Comparison of ENCODE assay signal across 22 cellular contexts in the genomic region with DNA sequence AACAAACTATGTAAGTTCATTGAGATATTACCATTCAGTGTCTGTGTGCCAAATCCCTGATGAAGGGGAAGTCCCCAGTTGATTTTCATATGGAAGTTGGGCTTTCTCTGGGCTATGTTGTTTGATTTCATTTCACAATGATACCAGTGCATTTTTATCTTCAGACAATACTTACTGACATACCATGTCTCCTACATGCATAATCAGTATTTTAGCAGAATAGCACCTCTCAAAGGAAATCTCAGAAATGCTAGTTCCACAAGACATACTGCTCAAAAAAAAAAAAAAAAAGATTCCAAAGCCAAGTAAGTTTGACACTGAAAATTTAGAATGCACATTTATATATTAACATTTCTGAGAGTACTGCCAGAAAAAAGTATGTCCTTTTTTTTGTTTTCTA.
"Had no signal": no experiment of that assay in that cellular context is flagged by ENCODE, and none has a peak within 500 bp of the region (broad histone marks: within the 10 kb centered on the region; RNA-seq: fewer than 3 reads in every experiment).

No MANE protein-coding gene starts in this region.

- H3K4me1 Mint-ChIP-seq: memory B cell; stimulated activated effector memory CD8-positive, alpha-beta T cell treated with anti-CD3 and anti-CD28 coated beads, Interleukin-12 subunit alpha, Interleukin-12 subunit beta, amount 100 ng/mL, for 72 hours had no signal

- H3K27me3 Mint-ChIP-seq: memory B cell; natural killer cell treated with Interleukin-12 subunit alpha and Interleukin-12 subunit beta and Interleukin-15 and Interleukin-18, amount 100 ng/mL, for 72 hours had no signal

- ATAC-seq: left cardiac atrium; lower lobe of right lung; natural killer cell treated with Interleukin-12 subunit alpha and Interleukin-12 subunit beta and Interleukin-15 and Interleukin-18, amount 100 ng/mL, for 72 hours; psoas muscle; right lobe of liver; stimulated activated effector memory CD8-positive, alpha-beta T cell treated with anti-CD3 and anti-CD28 coated beads, Interleukin-12 subunit alpha, Interleukin-12 subunit beta, amount 100 ng/mL, for 72 hours; stimulated activated naive CD8-positive, alpha-beta T cell treated with anti-CD3 and anti-CD28 coated beads, Interleukin-15, Interleukin-2, amounts not matched to agents 100 U/mL and 50 U/mL, for 24 hours had no signal

- H3K9me3 Mint-ChIP-seq: endodermal cell had no signal

- H3K27ac Mint-ChIP-seq: endodermal cell; memory B cell; natural killer cell treated with Interleukin-12 subunit alpha and Interleukin-12 subunit beta and Interleukin-15 and Interleukin-18, amount 100 ng/mL, for 72 hours; stimulated activated effector memory CD8-positive, alpha-beta T cell treated with anti-CD3 and anti-CD28 coated beads, Interleukin-12 subunit alpha, Interleukin-12 subunit beta, amount 100 ng/mL, for 72 hours; type B pancreatic cell had no signal

- DNase-seq: effector CD4-positive, alpha-beta T cell; endodermal cell; erythroblast; foreskin melanocyte; head of caudate nucleus; kidney; left cardiac atrium; left ventricle myocardium inferior; lower lobe of right lung; midbrain; occipital lobe; psoas muscle; retina; right lobe of liver; stimulated activated CD4-positive, alpha-beta T cell treated with anti-CD3 and anti-CD28 coated beads, Interleukin-4, amount 100 ng/mL, for 1 hour; stimulated activated CD8-positive, alpha-beta memory T cell treated with anti-CD3 and anti-CD28 coated beads, Interleukin-4, amount 100 ng/mL, for 48 hours; stimulated activated naive CD8-positive, alpha-beta T cell treated with anti-CD3 and anti-CD28 coated beads, Interleukin-15, Interleukin-2, amounts not matched to agents 100 U/mL and 50 U/mL, for 24 hours; thyroid gland had no signal

- H3K4me3 Mint-ChIP-seq: endodermal cell; memory B cell; natural killer cell treated with Interleukin-12 subunit alpha and Interleukin-12 subunit beta and Interleukin-15 and Interleukin-18, amount 100 ng/mL, for 72 hours; stimulated activated effector memory CD8-positive, alpha-beta T cell treated with anti-CD3 and anti-CD28 coated beads, Interleukin-12 subunit alpha, Interleukin-12 subunit beta, amount 100 ng/mL, for 72 hours; type B pancreatic cell had no signal

- H3K36me3 Mint-ChIP-seq: memory B cell; natural killer cell treated with Interleukin-12 subunit alpha and Interleukin-12 subunit beta and Interleukin-15 and Interleukin-18, amount 100 ng/mL, for 72 hours; stimulated activated effector memory CD8-positive, alpha-beta T cell treated with anti-CD3 and anti-CD28 coated beads, Interleukin-12 subunit alpha, Interleukin-12 subunit beta, amount 100 ng/mL, for 72 hours; type B pancreatic cell had no signal
